Comparison of ENCODE assay signal across 8 cellular contexts in the genomic region with DNA sequence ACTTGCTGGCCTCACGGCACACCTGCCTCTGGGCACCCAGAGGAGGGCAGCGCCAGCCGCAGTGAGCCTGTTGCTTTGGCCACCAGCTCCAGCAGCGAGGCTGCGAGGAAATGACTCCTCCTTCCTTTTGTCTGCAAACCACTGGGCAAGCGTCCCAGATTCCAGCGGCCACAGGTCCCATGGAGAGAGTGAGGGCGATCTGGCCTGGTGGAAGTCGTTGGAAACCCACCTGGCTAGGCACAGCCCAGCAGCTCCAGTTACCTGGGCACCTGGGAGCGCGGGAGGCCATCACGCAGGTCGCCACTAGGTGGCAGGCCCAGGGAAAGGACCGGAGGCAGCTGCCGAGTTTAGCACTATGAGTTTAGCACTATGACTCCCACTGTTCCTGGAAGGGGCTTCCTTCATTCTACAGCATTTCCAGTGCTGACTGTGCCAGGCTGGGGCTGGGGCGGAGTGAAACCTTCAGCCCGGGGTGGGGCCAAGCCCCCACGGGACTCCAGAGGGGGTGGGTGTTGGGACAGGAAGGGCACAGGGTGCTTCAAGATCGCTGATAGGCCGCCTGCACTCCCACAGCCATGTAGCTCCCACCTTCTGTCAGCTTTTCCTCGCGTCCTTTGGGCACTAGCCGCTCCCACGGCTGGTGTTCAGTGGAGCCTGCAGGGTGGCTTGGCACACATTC. TPM values are rescaled to one million over a fixed set of nuclear protein-coding genes. Genes with fewer than 3 reads are reported as not detected.
A peak's percentile ranks its signal among the peaks of the same experiment; 100 is the strongest.
DNase-seq lines count a peak whose midpoint lies in the region; ATAC-seq, FAIRE-seq and TF ChIP-seq lines count a peak whose summit lies in the region.

No MANE protein-coding gene starts in this region.

- H3K4me3 ChIP-seq in Loucy (ENCODE audit: low read length, poor library complexity, severe bottlenecking) (no peak overlapping the region), kidney (ENCODE audit: low read length in 2 of 2) (no peak overlapping the region)

- peak; percentile 69 for DNase-seq in G401 (ENCODE audit: low spot score)
- peak in 4 of 5 donors; percentile 56 to 65 (median 61) for DNase-seq in T-helper 1 cell
- DNase-seq in activated naive CD8-positive, alpha-beta T cell treated with anti-CD3 and anti-CD28 coated beads, Interleukin-2, amount 50 U/mL, for 24 hours = peak; percentile 75
- DNase-seq in kidney = peak; percentile 92
- DNase-seq in stimulated activated CD8-positive, alpha-beta memory T cell treated with anti-CD3 and anti-CD28 coated beads, Interleukin-12 subunit alpha, Interleukin-12 subunit beta, amount 100 ng/mL, for 1 hour (ENCODE audit: low read depth) = peak; percentile 48

- no peaks in the 10 kb centered on the region for H4K20me1 ChIP-seq in Loucy (ENCODE audit: insufficient read depth, low read length, poor library complexity, severe bottlenecking)

- H3K9ac ChIP-seq in Loucy (ENCODE audit: low read depth, low read length, poor library complexity, severe bottlenecking) = no peak overlapping the region
- no peak overlapping the region for H3K9ac ChIP-seq in kidney (ENCODE audit: low read length in 2 of 2)

- peaks cover 58% of the 10 kb centered on the region for H3K27me3 Mint-ChIP-seq in activated naive CD8-positive, alpha-beta T cell treated with anti-CD3 and anti-CD28 coated beads, Interleukin-2, amount 50 U/mL, for 24 hours

- H3K9me3 ChIP-seq in Loucy (ENCODE audit: insufficient read depth, low read depth, low read length) = no peaks in the 10 kb centered on the region
- no peaks in the 10 kb centered on the region for H3K9me3 ChIP-seq in kidney (ENCODE audit: control insufficient read depth in 1 of 2, low read length in 2 of 2)

- H2AFZ ChIP-seq in Loucy (ENCODE audit: low read length) = peak overlapping the region; percentile 57; the same call in 1 of the 2 replicates

- intact Hi-C loops in kidney (cut with DNase I) = no loop called here

- no peaks in the 10 kb centered on the region for H3F3A ChIP-seq in Loucy (ENCODE audit: low read depth)

- H3K36me3 Mint-ChIP-seq in activated naive CD8-positive, alpha-beta T cell treated with anti-CD3 and anti-CD28 coated beads, Interleukin-2, amount 50 U/mL, for 24 hours (ENCODE audit: low read depth) = no peaks in the 10 kb centered on the region

- no peaks in the 10 kb centered on the region for H3K27me3 ChIP-seq in Loucy (ENCODE audit: insufficient read depth, low read length, poor library complexity, severe bottlenecking)

- no peak overlapping the region for H3K4me2 ChIP-seq in Loucy (ENCODE audit: low read depth, low read length, poor library complexity, severe bottlenecking)

- in situ Hi-C loops in G401 (cut with HindIII; ENCODE audit: low sequenced_read_pairs) = no loop called here

- no peak overlapping the region for H3K27ac Mint-ChIP-seq in activated naive CD8-positive, alpha-beta T cell treated with anti-CD3 and anti-CD28 coated beads, Interleukin-2, amount 50 U/mL, for 24 hours

- no peak for FAIRE-seq in kidney (lab: Jason Lieb, UNC)

- H3K27ac ChIP-seq in kidney (ENCODE audit: low read depth in 2 of 2, low read length in 2 of 2) = no peak overlapping the region

- peaks cover 8% of the 10 kb centered on the region for H3K4me1 Mint-ChIP-seq in activated naive CD8-positive, alpha-beta T cell treated with anti-CD3 and anti-CD28 coated beads, Interleukin-2, amount 50 U/mL, for 24 hours

- H3K36me3 ChIP-seq in Loucy (ENCODE audit: insufficient read depth, low read length) (no peaks in the 10 kb centered on the region), kidney (ENCODE audit: control insufficient read depth in 1 of 2, insufficient read depth in 2 of 2, low read length in 2 of 2) (no peaks in the 10 kb centered on the region)

- H3K9me3 Mint-ChIP-seq in activated naive CD8-positive, alpha-beta T cell treated with anti-CD3 and anti-CD28 coated beads, Interleukin-2, amount 50 U/mL, for 24 hours = no peaks in the 10 kb centered on the region

- ATAC-seq in activated naive CD8-positive, alpha-beta T cell treated with anti-CD3 and anti-CD28 coated beads, Interleukin-2, amount 50 U/mL, for 24 hours = peak; percentile 56
- no peak for ATAC-seq in HG03378 (IDR thresholded peaks at IDR 0.05; ENCODE audit: unreplicated experiment)
- no peak for ATAC-seq in GM18868 (IDR thresholded peaks at IDR 0.05; ENCODE audit: unreplicated experiment)

- TF ChIP-seq CTCF in Loucy (conservative IDR thresholded peaks at IDR 0.05; ENCODE audit: low read length) (peak; percentile 78), kidney (IDR thresholded peaks at IDR 0.05; ENCODE audit: borderline replicate concordance, extremely low read depth, insufficient read depth) (peak; percentile 63)

- no peaks in the 10 kb centered on the region for H3K9me2 ChIP-seq in Loucy (replicated peaks; ENCODE audit: low read depth, low read length)

- H3K4me1 ChIP-seq in Loucy (ENCODE audit: insufficient read depth, low read length, poor library complexity, severe bottlenecking) (no peaks in the 10 kb centered on the region), kidney (ENCODE audit: control insufficient read depth in 1 of 2, insufficient read depth in 1 of 2, low read depth in 1 of 2, low read length in 2 of 2) (peaks cover 13 to 37% of the 10 kb centered on the region in 2 donors)

- no peaks in the 10 kb centered on the region for H3K79me2 ChIP-seq in Loucy (ENCODE audit: insufficient read depth, low read length)

- H3K4me3 Mint-ChIP-seq in activated naive CD8-positive, alpha-beta T cell treated with anti-CD3 and anti-CD28 coated beads, Interleukin-2, amount 50 U/mL, for 24 hours = no peak overlapping the region

RNA-seq across cellular contexts. Expression of gene ESPN, which starts 1.1 kb away (rescaled TPM):
- 0.07 TPM in 1 of 2 replicates, not detected in the other for total RNA-seq in G401 (2014; rRNA removed; shearing (Covaris generic))
- total RNA-seq in kidney = 14.2 TPM
- 112 TPM for polyA plus RNA-seq in kidney (ENCODE audit: insufficient read depth, low read depth, low replicate concordance)

RNA-seq across cellular contexts. Expression of gene HES2, which starts 3.7 kb away (rescaled TPM):
- 1.6 and 3.1 TPM in 2 replicates for total RNA-seq in G401 (2014; rRNA removed; shearing (Covaris generic))
- 1.3 TPM for total RNA-seq in kidney
- 1.6 TPM for polyA plus RNA-seq in kidney (ENCODE audit: insufficient read depth, low read depth, low replicate concordance)

RNA-seq across cellular contexts. Expression of gene ACOT7, which starts 29.9 kb away (rescaled TPM):
- total RNA-seq in G401 (2014; rRNA removed; shearing (Covaris generic)) = 94.4 and 99.2 TPM in 2 replicates
- 23.0 TPM for total RNA-seq in kidney
- 135 TPM for polyA plus RNA-seq in kidney (ENCODE audit: insufficient read depth, low read depth, low replicate concordance)

RNA-seq across cellular contexts. Expression of gene TNFRSF25, which starts 42.5 kb away (rescaled TPM):
- total RNA-seq in G401 (2014; rRNA removed; shearing (Covaris generic)) = 4.9 and 6.1 TPM in 2 replicates
- total RNA-seq in kidney = 13.8 TPM
- polyA plus RNA-seq in kidney (ENCODE audit: insufficient read depth, low read depth, low replicate concordance) = 7.6 TPM

Comparison
In these comparisons a context has a peak if more than half of its experiments do, and no peak if none do; other contexts are left out.
1. RNA of gene ESPN, which starts 1.1 kb away (total RNA-seq): 14.2 TPM in kidney (single experiment); 0.07 TPM in G401; every median in the first group is over 10 times any median in the second.
2. Peak in every context shown above with its lines, with median percentiles within 50 percentile points of each other: DNase-seq.